Comparison of ENCODE assay signal across 1 cellular context in the genomic region with DNA sequence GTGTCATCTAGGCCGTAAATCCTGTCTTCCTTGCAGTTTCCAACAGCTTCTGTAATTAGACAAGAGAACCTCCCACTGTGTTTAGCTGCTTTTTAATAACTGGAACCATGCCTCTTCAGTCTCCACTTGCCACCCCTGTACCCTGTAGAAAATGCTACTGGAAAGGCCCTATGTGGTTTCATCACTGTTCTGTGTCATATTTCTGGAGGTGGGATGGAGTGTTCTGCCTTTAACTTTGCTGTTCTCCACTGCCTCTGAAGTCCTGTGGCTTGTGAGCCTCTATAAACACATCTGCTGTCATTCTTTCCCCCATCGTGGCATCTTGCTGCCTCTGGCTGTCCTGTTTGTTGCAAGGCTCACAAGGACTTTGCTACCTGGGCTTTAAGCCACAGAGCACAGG.
TF ChIP-seq lines count a peak whose summit lies in the region.

No MANE protein-coding gene starts in this region.

TF ChIP-seq in GM12878, 131 proteins besides CTCF, POLR2A, EP300 and RAD21 (continued from another document):
- TF ChIP-seq, protein P1, sequence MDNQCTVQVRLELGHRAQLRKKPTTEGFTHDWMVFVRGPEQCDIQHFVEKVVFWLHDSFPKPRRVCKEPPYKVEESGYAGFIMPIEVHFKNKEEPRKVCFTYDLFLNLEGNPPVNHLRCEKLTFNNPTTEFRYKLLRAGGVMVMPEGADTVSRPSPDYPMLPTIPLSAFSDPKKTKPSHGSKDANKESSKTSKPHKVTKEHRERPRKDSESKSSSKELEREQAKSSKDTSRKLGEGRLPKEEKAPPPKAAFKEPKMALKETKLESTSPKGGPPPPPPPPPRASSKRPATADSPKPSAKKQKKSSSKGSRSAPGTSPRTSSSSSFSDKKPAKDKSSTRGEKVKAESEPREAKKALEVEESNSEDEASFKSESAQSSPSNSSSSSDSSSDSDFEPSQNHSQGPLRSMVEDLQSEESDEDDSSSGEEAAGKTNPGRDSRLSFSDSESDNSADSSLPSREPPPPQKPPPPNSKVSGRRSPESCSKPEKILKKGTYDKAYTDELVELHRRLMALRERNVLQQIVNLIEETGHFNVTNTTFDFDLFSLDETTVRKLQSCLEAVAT (IDR thresholded peaks at IDR 0.05): peak; percentile 54; the same call in 1 of the 2 replicates
- TF ChIP-seq ZBTB4 (CRISPR knock-in tag; IDR thresholded peaks at IDR 0.05) (no peak), USF2 (IDR thresholded peaks at IDR 0.05; ENCODE audit: borderline replicate concordance, low read depth, low read length) (no peak), PAX8 (IDR thresholded peaks at IDR 0.05) (no peak), EED (IDR thresholded peaks at IDR 0.05; ENCODE audit: low read depth) (0 out of 2 replicates have a peak, but pooled peaks have one; percentile 35), BRCA1 (IDR thresholded peaks at IDR 0.05; ENCODE audit: low read depth, low read length) (no peak), STAT3 (IDR thresholded peaks at IDR 0.05; ENCODE audit: low read depth, low read length) (no peak), PBX3 (IDR thresholded peaks at IDR 0.05; ENCODE audit: insufficient replicate concordance, low read depth, low read length) (no peak), BMI1 (IDR thresholded peaks at IDR 0.05; ENCODE audit: borderline replicate concordance) (no peak), KLF5 (IDR thresholded peaks at IDR 0.05; ENCODE audit: partially characterized antibody) (no peak), SMC3 (IDR thresholded peaks at IDR 0.05; ENCODE audit: borderline replicate concordance, low read length) (no peak), MEF2B (IDR thresholded peaks at IDR 0.05; ENCODE audit: partially characterized antibody, poor library complexity, severe bottlenecking) (no peak)
- TF ChIP-seq, protein P2, sequence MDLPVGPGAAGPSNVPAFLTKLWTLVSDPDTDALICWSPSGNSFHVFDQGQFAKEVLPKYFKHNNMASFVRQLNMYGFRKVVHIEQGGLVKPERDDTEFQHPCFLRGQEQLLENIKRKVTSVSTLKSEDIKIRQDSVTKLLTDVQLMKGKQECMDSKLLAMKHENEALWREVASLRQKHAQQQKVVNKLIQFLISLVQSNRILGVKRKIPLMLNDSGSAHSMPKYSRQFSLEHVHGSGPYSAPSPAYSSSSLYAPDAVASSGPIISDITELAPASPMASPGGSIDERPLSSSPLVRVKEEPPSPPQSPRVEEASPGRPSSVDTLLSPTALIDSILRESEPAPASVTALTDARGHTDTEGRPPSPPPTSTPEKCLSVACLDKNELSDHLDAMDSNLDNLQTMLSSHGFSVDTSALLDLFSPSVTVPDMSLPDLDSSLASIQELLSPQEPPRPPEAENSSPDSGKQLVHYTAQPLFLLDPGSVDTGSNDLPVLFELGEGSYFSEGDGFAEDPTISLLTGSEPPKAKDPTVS (IDR thresholded peaks at IDR 0.05; ENCODE audit: low read depth, low read length): no peak
TF ChIP-seq in GM12878: peak in this region for 3.
